Comparison of ENCODE assay signal across 1 cellular context in the genomic region with DNA sequence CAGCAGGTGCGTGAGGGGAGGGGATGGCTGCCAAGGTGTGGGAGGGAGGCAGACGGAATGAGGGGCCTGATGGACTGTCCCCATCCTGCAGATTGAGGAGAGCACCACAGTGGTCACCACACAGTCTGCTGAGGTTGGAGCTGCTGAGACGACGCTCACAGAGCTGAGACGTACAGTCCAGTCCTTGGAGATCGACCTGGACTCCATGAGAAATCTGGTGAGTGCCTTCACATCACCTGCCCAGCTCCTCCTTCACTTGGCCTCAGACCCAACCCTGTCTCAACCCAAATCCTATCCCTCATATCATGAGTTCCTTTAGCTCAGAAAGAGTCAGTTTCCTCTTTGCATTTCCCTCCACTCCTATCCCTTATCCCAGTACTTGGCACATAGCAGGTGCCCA.
TF ChIP-seq lines count a peak whose summit lies in the region.

No MANE protein-coding gene starts in this region.

TF ChIP-seq in WTC11, 78 proteins besides CTCF, POLR2A, EP300 and RAD21 (continued from another document):
- TF ChIP-seq, protein P1, sequence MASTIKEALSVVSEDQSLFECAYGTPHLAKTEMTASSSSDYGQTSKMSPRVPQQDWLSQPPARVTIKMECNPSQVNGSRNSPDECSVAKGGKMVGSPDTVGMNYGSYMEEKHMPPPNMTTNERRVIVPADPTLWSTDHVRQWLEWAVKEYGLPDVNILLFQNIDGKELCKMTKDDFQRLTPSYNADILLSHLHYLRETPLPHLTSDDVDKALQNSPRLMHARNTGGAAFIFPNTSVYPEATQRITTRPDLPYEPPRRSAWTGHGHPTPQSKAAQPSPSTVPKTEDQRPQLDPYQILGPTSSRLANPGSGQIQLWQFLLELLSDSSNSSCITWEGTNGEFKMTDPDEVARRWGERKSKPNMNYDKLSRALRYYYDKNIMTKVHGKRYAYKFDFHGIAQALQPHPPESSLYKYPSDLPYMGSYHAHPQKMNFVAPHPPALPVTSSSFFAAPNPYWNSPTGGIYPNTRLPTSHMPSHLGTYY (CRISPR knock-in tag; IDR thresholded peaks at IDR 0.05), result no peak
- no peak for TF ChIP-seq RELA (CRISPR knock-in tag; IDR thresholded peaks at IDR 0.05; ENCODE audit: borderline replicate concordance)
